ENCODE assay signal across 14 cellular contexts in the genomic region with DNA sequence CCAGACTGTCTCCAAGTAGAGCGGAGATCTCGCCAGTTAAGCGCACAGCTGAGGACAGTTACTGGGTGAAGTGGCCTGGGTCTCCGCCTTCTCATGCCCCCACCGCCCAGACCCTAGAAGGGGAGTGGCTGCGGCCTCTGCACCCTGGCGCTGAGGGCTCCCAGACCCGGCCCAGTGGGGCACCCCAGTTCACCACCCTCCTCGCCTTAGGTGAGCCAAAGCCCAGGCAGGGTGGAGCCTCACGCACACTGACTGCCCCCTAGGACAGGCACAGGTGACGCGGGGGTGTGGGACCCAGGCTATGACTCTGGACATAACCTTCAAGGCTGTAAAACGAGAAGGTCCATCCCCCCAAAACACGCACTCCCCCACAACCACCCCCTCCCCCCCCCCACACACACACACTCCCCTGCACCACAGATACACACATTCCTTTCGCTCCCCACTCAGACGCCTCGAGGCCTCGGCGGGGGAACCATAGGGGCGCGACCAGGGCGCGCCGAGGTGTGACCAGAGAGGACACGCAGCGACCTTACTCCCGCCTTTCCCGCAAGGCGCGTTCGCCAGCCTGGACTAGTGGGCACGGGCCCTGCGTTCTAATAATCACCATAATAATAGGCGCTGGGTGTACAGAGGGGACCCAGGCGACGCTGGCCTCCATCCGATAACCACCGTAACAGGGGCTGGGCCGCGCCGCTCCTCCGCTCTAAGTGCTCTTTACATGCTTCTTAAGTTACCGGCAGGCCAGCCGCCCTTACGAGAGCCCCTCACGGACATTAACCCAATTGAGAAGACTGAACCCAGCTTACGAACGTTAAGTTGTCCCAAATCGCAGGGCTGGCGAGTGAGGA. TPM values are rescaled to one million over a fixed set of nuclear protein-coding genes. Genes with fewer than 3 reads are reported as not detected.
DNase-seq lines count a peak whose midpoint lies in the region; ATAC-seq, FAIRE-seq and TF ChIP-seq lines count a peak whose summit lies in the region.
"Not testable (repeated sequence)": the region's sequence is repeated elsewhere in the genome, so short reads cannot be mapped to it uniquely, and the experiment has no call there.
"Had no signal": no experiment of that assay in that cellular context is flagged by ENCODE, and none has a peak within 500 bp of the region (broad histone marks: within the 10 kb centered on the region; RNA-seq: fewer than 3 reads in every experiment).

No MANE protein-coding gene starts in this region.

- H2BK12ac ChIP-seq in trophoblast cell (ENCODE audit: low read length), result not testable (repeated sequence)

- H3K9ac ChIP-seq in ES-I3 (ENCODE audit: low read depth, low read length), result peak overlapping the region; percentile 24; the same call in 1 of the 2 replicates
- not testable (repeated sequence) for H3K9ac ChIP-seq in endothelial cell of umbilical vein (replicated peaks; ENCODE audit: extremely low read depth, insufficient read depth, low read length); trophoblast cell (ENCODE audit: low read length)

- not testable (repeated sequence) for H2AFZ ChIP-seq in endothelial cell of umbilical vein (ENCODE audit: low read depth, low read length); hepatocyte; trophoblast cell (ENCODE audit: insufficient read depth, low read length, poor library complexity)

- not testable (repeated sequence) for H3K4ac ChIP-seq in trophoblast cell (ENCODE audit: low read depth, low read length)

- H2BK120ac ChIP-seq in trophoblast cell (ENCODE audit: insufficient read depth, low read length, poor library complexity), result not testable (repeated sequence)

- peak; percentile 46 for FAIRE-seq in endothelial cell of umbilical vein (lab: Jason Lieb, UNC)

- TF ChIP-seq POLR2A in endothelial cell of umbilical vein (IDR thresholded peaks at IDR 0.05; ENCODE audit: low read depth, low read length), result not testable (repeated sequence)

- H3K79me1 ChIP-seq in trophoblast cell (ENCODE audit: low read length), result not testable (repeated sequence)

- ATAC-seq in left lung, result peak; percentile 26

- POLR2A ChIA-PET in endothelial cell of umbilical vein (lab: Charles Lee), result not testable (repeated sequence)

- H3K79me2 ChIP-seq in endothelial cell of umbilical vein (ENCODE audit: control insufficient read depth, insufficient read depth, low read length); hepatocyte; trophoblast cell (ENCODE audit: control insufficient read depth, insufficient read depth, low read length, poor library complexity): not testable (repeated sequence)

- H2BK5ac ChIP-seq in trophoblast cell (ENCODE audit: low read depth, low read length, poor library complexity), result not testable (repeated sequence)

- not testable (repeated sequence) for H3K27me3 ChIP-seq in endothelial cell of umbilical vein (ENCODE audit: control insufficient read depth in 2 of 2, insufficient read depth in 2 of 2, low read length in 2 of 2); hepatocyte; left lung; trophoblast cell (ENCODE audit: insufficient read depth, low read length)

- not testable (repeated sequence) for H3K4me1 ChIP-seq in ES-I3 (ENCODE audit: insufficient read depth, low read length); endothelial cell of umbilical vein (ENCODE audit: control insufficient read depth, extremely low read depth, insufficient read depth, low read length); hepatocyte (ENCODE audit: insufficient read depth); left lung; trophoblast cell (ENCODE audit: control insufficient read depth in 1 of 2, insufficient read depth in 2 of 2, low read length in 2 of 2)

- H3K9me1 ChIP-seq in endothelial cell of umbilical vein (replicated peaks; ENCODE audit: control insufficient read depth, extremely low read depth, insufficient read depth, low read length), result not testable (repeated sequence)

- not testable (repeated sequence) for H3K27ac ChIP-seq in endothelial cell of umbilical vein (ENCODE audit: insufficient read depth, low read depth, low read length); hepatocyte; left lung; trophoblast cell (ENCODE audit: low read depth, low read length)

- H3K36me3 ChIP-seq in ES-I3 (ENCODE audit: insufficient read depth, low read length); endothelial cell of umbilical vein (ENCODE audit: control insufficient read depth in 2 of 2, extremely low read depth in 1 of 2, insufficient read depth in 2 of 2, low read length in 2 of 2); hepatocyte (replicated peaks; ENCODE audit: insufficient read depth, low read depth); left lung; trophoblast cell (ENCODE audit: control insufficient read depth in 1 of 2, insufficient read depth in 2 of 2, low read length in 2 of 2): not testable (repeated sequence)

- intact Hi-C loops in endothelial cell of umbilical vein (cut with micrococcal nuclease); left lung (cut with DNase I): not testable (repeated sequence)

- DNase-seq in activated effector memory CD4-positive, alpha-beta T cell treated with anti-CD3 and anti-CD28 coated beads, Interleukin-2, amount 50 U/mL, for 16 hours, result peak; percentile 56
- DNase-seq in endothelial cell of umbilical vein (ENCODE audit: low read depth, low spot score); hepatocyte (ENCODE audit: low spot score); left lung: not testable (repeated sequence)
- peak in 1 of 2 donors; percentile 0 for DNase-seq in trophoblast cell
- peak; percentile 1 for DNase-seq in stimulated activated CD4-positive, alpha-beta T cell treated with anti-CD3 and anti-CD28 coated beads, Interleukin-15, amount 100 ng/mL, for 24 hours

- not testable (repeated sequence) for H3K4me3 ChIP-seq in endothelial cell of umbilical vein (replicated peaks in 1 of 3; ENCODE audit: insufficient read depth in 1 of 3, low read depth in 1 of 3, low read length in 3 of 3); hepatocyte; left lung; trophoblast cell (ENCODE audit: low read depth, low read length)

- not testable (repeated sequence) for H3K18ac ChIP-seq in trophoblast cell (ENCODE audit: low read length)

- H4K91ac ChIP-seq in trophoblast cell (ENCODE audit: low read depth, low read length), result peak overlapping the region; percentile 24

- H4K8ac ChIP-seq in trophoblast cell (ENCODE audit: low read depth, low read length), result peak overlapping the region; percentile 38

- dilution Hi-C loops in endothelial cell of umbilical vein (cut with MboI; ENCODE audit: extremely low pct_ligation_motif_present, low sequenced_read_pairs), result not testable (repeated sequence)

- not testable (repeated sequence) for H3K9me3 ChIP-seq in ES-I3 (ENCODE audit: control insufficient read depth, insufficient read depth, low read length); endothelial cell of umbilical vein (replicated peaks; ENCODE audit: control insufficient read depth, insufficient read depth, low read length); hepatocyte (ENCODE audit: low read depth); left lung; trophoblast cell (ENCODE audit: insufficient read depth, low read depth, low read length)

- TF ChIP-seq CTCF in endothelial cell of umbilical vein (IDR thresholded peaks at IDR 0.05; ENCODE audit: extremely low read depth in 1 of 2, insufficient read depth in 1 of 2, low read depth in 1 of 2, low read length in 2 of 2); hepatocyte (IDR thresholded peaks at IDR 0.05; ENCODE audit: poor library complexity); left lung (IDR thresholded peaks at IDR 0.05): not testable (repeated sequence)

- CTCF ChIA-PET in endothelial cell of umbilical vein (lab: Charles Lee), result not testable (repeated sequence)

- not testable (repeated sequence) for H3K4me2 ChIP-seq in endothelial cell of umbilical vein (ENCODE audit: insufficient read depth, low read length)
- peak overlapping the region; percentile 69 for H3K4me2 ChIP-seq in hepatocyte
- peak overlapping the region; percentile 52 for H3K4me2 ChIP-seq in trophoblast cell (ENCODE audit: low read length)

- H3K14ac ChIP-seq in trophoblast cell (ENCODE audit: low read length), result not testable (repeated sequence)

- not testable (repeated sequence) for H2AK5ac ChIP-seq in trophoblast cell (ENCODE audit: low read length)

- 39% methylated on average over 26 of the region's 50 CpGs for WGBS in hepatocyte (ENCODE audit: low lambda C conversion rate, missing lambda C conversion rate)
- WGBS in trophoblast cell (ENCODE audit: extremely low coverage, insufficient coverage, insufficient read length), result no CpG with 5 or more reads among the region's 50 CpGs

- H4K12ac ChIP-seq in trophoblast cell (ENCODE audit: low read depth, low read length), result not testable (repeated sequence)

- not testable (repeated sequence) for BruUV-seq in endothelial cell of umbilical vein (replicated peaks; lab: Mats Ljungman, UMichigan)

- H3K9me2 ChIP-seq in hepatocyte (replicated peaks; ENCODE audit: insufficient read depth), result not testable (repeated sequence)

- H4K20me1 ChIP-seq in endothelial cell of umbilical vein (replicated peaks; ENCODE audit: control insufficient read depth, extremely low read depth, insufficient read depth, low read length); hepatocyte (ENCODE audit: insufficient read depth, poor library complexity, severe bottlenecking): not testable (repeated sequence)

- not testable (repeated sequence) for H3K23ac ChIP-seq in trophoblast cell (ENCODE audit: low read length)

RNA-seq across cellular contexts. Expression of a gene that starts 1.1 kb away (rescaled TPM):
- 0.65 and 0.75 TPM in 2 replicates for total RNA-seq in endothelial cell of umbilical vein
- polyA plus RNA-seq in endothelial cell of umbilical vein, result 0.50 and 0.65 TPM in 2 replicates
- polyA plus RNA-seq in endothelial cell of umbilical vein (2011; cell fraction: cytosol; rRNA removed), result 0.31 and 0.39 TPM in 2 replicates
- 1.5 and 1.8 TPM in 2 replicates for polyA plus RNA-seq in endothelial cell of umbilical vein (2011; cell fraction: nucleus; rRNA removed)
- polyA plus RNA-seq in endothelial cell of umbilical vein (2012), result 0.31 and 0.32 TPM in 2 replicates
- polyA minus RNA-seq in endothelial cell of umbilical vein, result 1.0 and 1.1 TPM in 2 replicates
- polyA minus RNA-seq in endothelial cell of umbilical vein (2011; cell fraction: cytosol; rRNA and poly(A)+ RNA removed), result 0.20 TPM
- polyA minus RNA-seq in endothelial cell of umbilical vein (2011; cell fraction: nucleus; rRNA and poly(A)+ RNA removed), result 1.3 and 1.5 TPM in 2 replicates
- 0.24 and 2.9 TPM in 2 replicates for total RNA-seq in hepatocyte
- polyA plus RNA-seq in hepatocyte, result 1.1 and 1.2 TPM in 2 replicates
- 10 to 100 TPM; 20.1 to 30.9 TPM for total RNA-seq in left lung
- polyA plus RNA-seq in trophoblast cell (2013), result 4.8 and 5.1 TPM in 2 replicates
- total RNA-seq: A172 had no signal

RNA-seq across cellular contexts. Expression of a gene that starts 21.4 kb away (rescaled TPM):
- not detected in 2 replicates for total RNA-seq in endothelial cell of umbilical vein
- not detected in 2 replicates for polyA plus RNA-seq in endothelial cell of umbilical vein
- not detected in 2 replicates for polyA plus RNA-seq in endothelial cell of umbilical vein (2011; cell fraction: cytosol; rRNA removed)
- not detected in 2 replicates for polyA plus RNA-seq in endothelial cell of umbilical vein (2011; cell fraction: nucleus; rRNA removed)
- not detected in 2 replicates for polyA plus RNA-seq in endothelial cell of umbilical vein (2012)
- not detected in 2 replicates for polyA minus RNA-seq in endothelial cell of umbilical vein
- polyA minus RNA-seq in endothelial cell of umbilical vein (2011; cell fraction: cytosol; rRNA and poly(A)+ RNA removed), result not detected
- polyA minus RNA-seq in endothelial cell of umbilical vein (2011; cell fraction: nucleus; rRNA and poly(A)+ RNA removed), result not detected in 2 replicates
- 13.0 and 23.4 TPM in 2 replicates for total RNA-seq in hepatocyte
- polyA plus RNA-seq in hepatocyte, result 13.7 and 15.0 TPM in 2 replicates
- total RNA-seq in left lung, result 10 to 100 TPM; 20.2 to 39.8 TPM
- polyA plus RNA-seq in trophoblast cell (2013), result 0.27 and 0.39 TPM in 2 replicates
- total RNA-seq: A172; CD8-positive, alpha-beta T cell; HT1080; NCI-H460; Right ventricle myocardium inferior had no signal
- polyA plus RNA-seq: AG04450, IMR-90 had no signal

Comparison
In these comparisons a context has a peak if more than half of its experiments do, and no peak if none do; other contexts are left out.
1. RNA of a gene that starts 21.4 kb away (total RNA-seq): 20.2 to 39.8 TPM in left lung and 13.0 to 23.4 TPM in hepatocyte; not detected in endothelial cell of umbilical vein; every median in the first group is over 10 times any median in the second.